ENCODE assay signal across 1 cellular context in genomic region chr10:3472705-3473078, GRCh38.
TF ChIP-seq lines count a peak whose summit lies in the region.

No MANE protein-coding gene starts in this region.

TF ChIP-seq in GM23338, 12 proteins besides CTCF, POLR2A, EP300 and RAD21 (continued from another document):
- no peak for TF ChIP-seq ZNF462 (CRISPR knock-in tag; IDR thresholded peaks at IDR 0.05)
- no peak for TF ChIP-seq JUNB (IDR thresholded peaks at IDR 0.05; ENCODE audit: unreplicated experiment)
- no peak for TF ChIP-seq ZNF331 (CRISPR knock-in tag; IDR thresholded peaks at IDR 0.05; ENCODE audit: low read depth)
